Comparison of ENCODE assay signal across 11 cellular contexts in genomic region chr21:44494956-44495355, GRCh38. TPM values are rescaled to one million over a fixed set of nuclear protein-coding genes. Genes with fewer than 3 reads are reported as not detected.
"Had no signal": no experiment of that assay in that cellular context is flagged by ENCODE, and none has a peak within 500 bp of the region (broad histone marks: within the 10 kb centered on the region; RNA-seq: fewer than 3 reads in every experiment).

No MANE protein-coding gene starts in this region.

- H3K27ac ChIP-seq: HL-60 had no signal

- H3K4me2 ChIP-seq: GM23338 had no signal

- FAIRE-seq: HTR-8/SVneo had no signal

- H3K4me3 ChIP-seq: GM23338, HAP-1 had no signal

- H3K4me1 ChIP-seq: HAP-1 had no signal

- ATAC-seq: GM23338, HCT116 had no signal

- H3K36me3 ChIP-seq: HAP-1 had no signal

- DNase-seq: H7, HFFc6, KBM-7 had no signal

- H2AFZ ChIP-seq: GM23338 had no signal

RNA-seq across cellular contexts. Expression of gene LRRC3, which starts 39.6 kb away (rescaled TPM):
- total RNA-seq: HFFc6 had no signal

RNA-seq across cellular contexts. Expression of gene KRTAP10-1, which starts 45.0 kb away (rescaled TPM):
- total RNA-seq: GM23338, H4, H7, HFFc6, HT-29 had no signal
- polyA plus RNA-seq: GM23338, IgD-negative memory B cell had no signal

RNA-seq across cellular contexts. Expression of gene KRTAP10-2, which starts 56.3 kb away (rescaled TPM):
- total RNA-seq: GM23338, H4, H7, HFFc6, HT-29 had no signal
- polyA plus RNA-seq: IgD-negative memory B cell had no signal
